1 cellular context compared by ENCODE assay signal in the genomic region with DNA sequence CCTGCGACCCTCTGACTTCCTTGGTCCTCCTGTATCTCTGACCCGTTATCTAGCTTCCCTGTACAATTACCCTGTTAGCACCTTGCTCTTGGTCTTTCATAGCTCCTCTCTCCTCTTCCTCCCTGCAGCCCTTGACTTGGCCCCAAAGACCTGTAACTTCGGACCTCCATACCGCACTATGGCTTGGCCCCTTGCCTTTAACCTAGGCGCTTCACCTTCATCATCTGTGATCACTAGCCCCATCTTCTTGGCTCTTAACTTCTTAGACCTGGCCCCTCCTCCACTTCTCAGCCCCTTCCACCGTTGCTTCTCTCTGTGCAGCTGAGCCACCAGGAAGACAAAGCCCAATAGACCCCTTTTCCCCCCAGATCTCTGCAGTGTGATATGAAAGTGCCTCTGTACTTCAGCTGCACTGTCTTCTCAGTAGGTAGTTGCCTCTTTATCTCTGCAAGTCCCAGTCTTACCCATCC.
A peak's percentile ranks its signal among the peaks of the same experiment; 100 is the strongest.
TF ChIP-seq lines count a peak whose summit lies in the region.

No MANE protein-coding gene starts in this region.

TF ChIP-seq in K562, 482 proteins besides CTCF, POLR2A, EP300 and RAD21 (continued from another document):
- TF ChIP-seq, protein P1, sequence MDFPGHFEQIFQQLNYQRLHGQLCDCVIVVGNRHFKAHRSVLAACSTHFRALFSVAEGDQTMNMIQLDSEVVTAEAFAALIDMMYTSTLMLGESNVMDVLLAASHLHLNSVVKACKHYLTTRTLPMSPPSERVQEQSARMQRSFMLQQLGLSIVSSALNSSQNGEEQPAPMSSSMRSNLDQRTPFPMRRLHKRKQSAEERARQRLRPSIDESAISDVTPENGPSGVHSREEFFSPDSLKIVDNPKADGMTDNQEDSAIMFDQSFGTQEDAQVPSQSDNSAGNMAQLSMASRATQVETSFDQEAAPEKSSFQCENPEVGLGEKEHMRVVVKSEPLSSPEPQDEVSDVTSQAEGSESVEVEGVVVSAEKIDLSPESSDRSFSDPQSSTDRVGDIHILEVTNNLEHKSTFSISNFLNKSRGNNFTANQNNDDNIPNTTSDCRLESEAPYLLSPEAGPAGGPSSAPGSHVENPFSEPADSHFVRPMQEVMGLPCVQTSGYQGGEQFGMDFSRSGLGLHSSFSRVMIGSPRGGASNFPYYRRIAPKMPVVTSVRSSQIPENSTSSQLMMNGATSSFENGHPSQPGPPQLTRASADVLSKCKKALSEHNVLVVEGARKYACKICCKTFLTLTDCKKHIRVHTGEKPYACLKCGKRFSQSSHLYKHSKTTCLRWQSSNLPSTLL (IDR thresholded peaks at IDR 0.05), result no peak
- TF ChIP-seq, protein P2, sequence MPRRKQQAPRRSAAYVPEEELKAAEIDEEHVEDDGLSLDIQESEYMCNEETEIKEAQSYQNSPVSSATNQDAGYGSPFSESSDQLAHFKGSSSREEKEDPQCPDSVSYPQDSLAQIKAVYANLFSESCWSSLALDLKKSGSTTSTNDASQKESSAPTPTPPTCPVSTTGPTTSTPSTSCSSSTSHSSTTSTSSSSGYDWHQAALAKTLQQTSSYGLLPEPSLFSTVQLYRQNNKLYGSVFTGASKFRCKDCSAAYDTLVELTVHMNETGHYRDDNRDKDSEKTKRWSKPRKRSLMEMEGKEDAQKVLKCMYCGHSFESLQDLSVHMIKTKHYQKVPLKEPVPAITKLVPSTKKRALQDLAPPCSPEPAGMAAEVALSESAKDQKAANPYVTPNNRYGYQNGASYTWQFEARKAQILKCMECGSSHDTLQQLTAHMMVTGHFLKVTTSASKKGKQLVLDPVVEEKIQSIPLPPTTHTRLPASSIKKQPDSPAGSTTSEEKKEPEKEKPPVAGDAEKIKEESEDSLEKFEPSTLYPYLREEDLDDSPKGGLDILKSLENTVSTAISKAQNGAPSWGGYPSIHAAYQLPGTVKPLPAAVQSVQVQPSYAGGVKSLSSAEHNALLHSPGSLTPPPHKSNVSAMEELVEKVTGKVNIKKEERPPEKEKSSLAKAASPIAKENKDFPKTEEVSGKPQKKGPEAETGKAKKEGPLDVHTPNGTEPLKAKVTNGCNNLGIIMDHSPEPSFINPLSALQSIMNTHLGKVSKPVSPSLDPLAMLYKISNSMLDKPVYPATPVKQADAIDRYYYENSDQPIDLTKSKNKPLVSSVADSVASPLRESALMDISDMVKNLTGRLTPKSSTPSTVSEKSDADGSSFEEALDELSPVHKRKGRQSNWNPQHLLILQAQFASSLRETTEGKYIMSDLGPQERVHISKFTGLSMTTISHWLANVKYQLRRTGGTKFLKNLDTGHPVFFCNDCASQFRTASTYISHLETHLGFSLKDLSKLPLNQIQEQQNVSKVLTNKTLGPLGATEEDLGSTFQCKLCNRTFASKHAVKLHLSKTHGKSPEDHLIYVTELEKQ (CRISPR knock-in tag; IDR thresholded peaks at IDR 0.05), result no peak
- TF ChIP-seq ZNF444 (CRISPR knock-in tag; IDR thresholded peaks at IDR 0.05) (no peak), HLTF (IDR thresholded peaks at IDR 0.05) (0 out of 2 replicates have a peak, but pooled peaks have one; percentile 65), ZNF133 (CRISPR knock-in tag; IDR thresholded peaks at IDR 0.05) (no peak), SMARCA5 (IDR thresholded peaks at IDR 0.05) (peak; percentile 73), ZNF316 (IDR thresholded peaks at IDR 0.05) (no peak), RBM39 (optimal IDR thresholded peaks at IDR 0.05; ENCODE audit: low read depth, low read length) (no peak), HDAC1 (IDR thresholded peaks at IDR 0.05) (peak in 1 of 2 experiments; percentile 47; a peak in 1 of 4 replicates), NCOR1 (IDR thresholded peaks at IDR 0.05) (no peak), TCFL5 (CRISPR knock-in tag; conservative IDR thresholded peaks at IDR 0.05) (no peak)
- TF ChIP-seq, protein P3, sequence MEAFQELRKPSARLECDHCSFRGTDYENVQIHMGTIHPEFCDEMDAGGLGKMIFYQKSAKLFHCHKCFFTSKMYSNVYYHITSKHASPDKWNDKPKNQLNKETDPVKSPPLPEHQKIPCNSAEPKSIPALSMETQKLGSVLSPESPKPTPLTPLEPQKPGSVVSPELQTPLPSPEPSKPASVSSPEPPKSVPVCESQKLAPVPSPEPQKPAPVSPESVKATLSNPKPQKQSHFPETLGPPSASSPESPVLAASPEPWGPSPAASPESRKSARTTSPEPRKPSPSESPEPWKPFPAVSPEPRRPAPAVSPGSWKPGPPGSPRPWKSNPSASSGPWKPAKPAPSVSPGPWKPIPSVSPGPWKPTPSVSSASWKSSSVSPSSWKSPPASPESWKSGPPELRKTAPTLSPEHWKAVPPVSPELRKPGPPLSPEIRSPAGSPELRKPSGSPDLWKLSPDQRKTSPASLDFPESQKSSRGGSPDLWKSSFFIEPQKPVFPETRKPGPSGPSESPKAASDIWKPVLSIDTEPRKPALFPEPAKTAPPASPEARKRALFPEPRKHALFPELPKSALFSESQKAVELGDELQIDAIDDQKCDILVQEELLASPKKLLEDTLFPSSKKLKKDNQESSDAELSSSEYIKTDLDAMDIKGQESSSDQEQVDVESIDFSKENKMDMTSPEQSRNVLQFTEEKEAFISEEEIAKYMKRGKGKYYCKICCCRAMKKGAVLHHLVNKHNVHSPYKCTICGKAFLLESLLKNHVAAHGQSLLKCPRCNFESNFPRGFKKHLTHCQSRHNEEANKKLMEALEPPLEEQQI (IDR thresholded peaks at IDR 0.05), result peak; percentile 18; the same call in 1 of the 2 replicates
- TF ChIP-seq, protein P4, sequence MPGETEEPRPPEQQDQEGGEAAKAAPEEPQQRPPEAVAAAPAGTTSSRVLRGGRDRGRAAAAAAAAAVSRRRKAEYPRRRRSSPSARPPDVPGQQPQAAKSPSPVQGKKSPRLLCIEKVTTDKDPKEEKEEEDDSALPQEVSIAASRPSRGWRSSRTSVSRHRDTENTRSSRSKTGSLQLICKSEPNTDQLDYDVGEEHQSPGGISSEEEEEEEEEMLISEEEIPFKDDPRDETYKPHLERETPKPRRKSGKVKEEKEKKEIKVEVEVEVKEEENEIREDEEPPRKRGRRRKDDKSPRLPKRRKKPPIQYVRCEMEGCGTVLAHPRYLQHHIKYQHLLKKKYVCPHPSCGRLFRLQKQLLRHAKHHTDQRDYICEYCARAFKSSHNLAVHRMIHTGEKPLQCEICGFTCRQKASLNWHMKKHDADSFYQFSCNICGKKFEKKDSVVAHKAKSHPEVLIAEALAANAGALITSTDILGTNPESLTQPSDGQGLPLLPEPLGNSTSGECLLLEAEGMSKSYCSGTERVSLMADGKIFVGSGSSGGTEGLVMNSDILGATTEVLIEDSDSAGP (CRISPR knock-in tag; IDR thresholded peaks at IDR 0.05), result 0 out of 2 replicates have a peak, but pooled peaks have one; percentile 34
